8 cellular contexts compared by ENCODE assay signal in the genomic region with DNA sequence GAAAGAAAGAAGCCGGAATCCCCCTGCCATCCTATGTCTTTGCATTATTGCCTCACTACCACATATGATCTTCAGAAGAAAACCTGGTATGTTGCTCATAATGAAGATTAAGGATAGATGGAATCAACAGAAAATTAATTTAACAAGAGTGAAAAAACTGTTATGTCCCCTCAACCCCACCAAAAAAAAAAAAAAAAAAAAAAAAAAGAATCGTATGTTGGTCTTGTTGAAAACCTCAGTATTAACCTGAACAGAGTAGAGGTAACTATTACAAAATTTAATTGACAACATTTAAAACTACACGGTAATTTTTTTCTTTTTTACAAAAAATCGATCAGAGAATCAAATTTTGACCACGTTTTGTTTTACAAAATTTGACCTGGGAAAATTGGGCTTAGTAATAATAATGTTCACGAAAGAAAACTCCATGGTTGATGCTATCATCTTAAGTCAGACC. TPM values are rescaled to one million over a fixed set of nuclear protein-coding genes. Genes with fewer than 3 reads are reported as not detected.
DNase-seq lines count a peak whose midpoint lies in the region; ATAC-seq, FAIRE-seq and TF ChIP-seq lines count a peak whose summit lies in the region.

No MANE protein-coding gene starts in this region.

- H3K36me3 ChIP-seq in astrocyte (ENCODE audit: insufficient read depth, low read length) (peaks cover 7% of the 10 kb centered on the region), liver (ENCODE audit: control insufficient read depth in 4 of 4, insufficient read depth in 3 of 4, low read depth in 1 of 4, low read length in 3 of 4) (peaks cover 0 to 5% (median 0%) of the 10 kb centered on the region in 4 donors), thymus (ENCODE audit: control insufficient read depth, insufficient read depth) (peaks cover 9% of the 10 kb centered on the region)

- TF ChIP-seq CTCF in astrocyte (IDR thresholded peaks at IDR 0.05; ENCODE audit: insufficient read depth, low read depth, low read length) (no peak), liver (IDR thresholded peaks at IDR 0.05; ENCODE audit: low read depth, low read length, missing input control) (no peak), omental fat pad (IDR thresholded peaks at IDR 0.05) (no peak)

- peak overlapping the region; percentile 99 for H3K27ac Mint-ChIP-seq in activated CD4-positive, alpha-beta T cell treated with anti-CD3 and anti-CD28 coated beads, Interleukin-2, amount 10 ng/mL, durations not matched to agents 7 days and 5 days
- peak overlapping the region; percentile 99 for H3K27ac Mint-ChIP-seq in astrocyte (ENCODE audit: unreplicated experiment)

- H3K27me3 ChIP-seq in astrocyte (ENCODE audit: insufficient read depth, low read length) (no peaks in the 10 kb centered on the region), liver (ENCODE audit: control insufficient read depth in 4 of 4, insufficient read depth in 4 of 4, low read length in 3 of 4) (no peaks in the 10 kb centered on the region), thymus (ENCODE audit: control insufficient read depth, insufficient read depth) (no peaks in the 10 kb centered on the region)

- TF ChIP-seq RAD21 in liver (IDR thresholded peaks at IDR 0.05) = no peak

- peaks cover 48% of the 10 kb centered on the region for H3K79me2 ChIP-seq in astrocyte (ENCODE audit: insufficient read depth, low read length)

- peaks cover 34% of the 10 kb centered on the region for H3K36me3 Mint-ChIP-seq in activated CD4-positive, alpha-beta T cell treated with anti-CD3 and anti-CD28 coated beads, Interleukin-2, amount 10 ng/mL, durations not matched to agents 7 days and 5 days (ENCODE audit: low read depth)
- peaks cover 19% of the 10 kb centered on the region for H3K36me3 Mint-ChIP-seq in astrocyte (ENCODE audit: low read depth, unreplicated experiment)

- POLR2A ChIA-PET in activated CD4-positive, alpha-beta T cell treated with anti-CD3 and anti-CD28 coated beads, Interleukin-2, amount 10 ng/mL, durations not matched to agents 7 days and 5 days (lab: Charles Lee) = interaction anchor here (1.4 to 1.6 kb wide), 2 partner anchors 11 to 206 kb away, joined by 4 to 6 read pairs; no protein-coding TSS in a partner anchor

- DNase-seq in activated CD4-positive, alpha-beta T cell treated with anti-CD3 and anti-CD28 coated beads, Interleukin-2, amount 10 ng/mL, durations not matched to agents 7 days and 5 days = no peak
- DNase-seq in activated CD4-positive, alpha-beta T cell treated with anti-CD3 and anti-CD28 coated beads for 48 hours = no peak
- DNase-seq in astrocyte (ENCODE audit: low read depth) (no peak), omental fat pad (ENCODE audit: low spot score) (no peak)

- H3K4me1 ChIP-seq in astrocyte (ENCODE audit: insufficient read depth, low read length) = peaks cover 17% of the 10 kb centered on the region
- H3K4me1 ChIP-seq in liver (ENCODE audit: control insufficient read depth in 4 of 4, insufficient read depth in 4 of 4, low read length in 3 of 4) = peaks cover 5 to 30% (median 14%) of the 10 kb centered on the region in 4 donors
- peaks cover 7% of the 10 kb centered on the region for H3K4me1 ChIP-seq in thymus (ENCODE audit: control insufficient read depth, insufficient read depth, low read length)

- H3K4me3 ChIP-seq in astrocyte (ENCODE audit: insufficient read depth, low read depth, low read length) = peak overlapping the region; percentile 98
- peak overlapping the region; percentile 48 to 84 (median 73) for H3K4me3 ChIP-seq in liver (ENCODE audit: low read depth in 1 of 3, low read length in 3 of 3)
- peak overlapping the region; percentile 99 for H3K4me3 ChIP-seq in thymus (ENCODE audit: low read length)

- no peaks in the 10 kb centered on the region for H3K27me3 Mint-ChIP-seq in activated CD4-positive, alpha-beta T cell treated with anti-CD3 and anti-CD28 coated beads, Interleukin-2, amount 10 ng/mL, durations not matched to agents 7 days and 5 days
- no peaks in the 10 kb centered on the region for H3K27me3 Mint-ChIP-seq in astrocyte (ENCODE audit: low read depth, unreplicated experiment)

- CTCF ChIA-PET in activated CD4-positive, alpha-beta T cell treated with anti-CD3 and anti-CD28 coated beads, Interleukin-2, amount 10 ng/mL, durations not matched to agents 7 days and 5 days (lab: Charles Lee) = interaction anchor here (0.7 to 3.0 kb wide), 18 partner anchors 9 to 211 kb away, joined by 3 to 23 read pairs (median 4); a partner anchor contains a TSS

- H3K27ac ChIP-seq in astrocyte (ENCODE audit: low read depth, low read length) = peak overlapping the region; percentile 99
- H3K27ac ChIP-seq in liver (ENCODE audit: low read depth in 1 of 2, low read length in 2 of 2) = peak overlapping the region; percentile 94 to 95
- H3K27ac ChIP-seq in thymus (ENCODE audit: low read depth) = peak overlapping the region; percentile 97

- peak overlapping the region; percentile 95 for H3K4me2 ChIP-seq in astrocyte (ENCODE audit: low read length)

- WGBS in liver = 21% methylated on average over 6 of the region's 6 CpGs
- WGBS in thymus = 37% methylated on average over 6 of the region's 6 CpGs

- peaks cover 30% of the 10 kb centered on the region for H4K20me1 ChIP-seq in astrocyte (ENCODE audit: insufficient read depth, low read length)

- FAIRE-seq in astrocyte (lab: Jason Lieb, UNC) = no peak

- H3K9ac ChIP-seq in astrocyte (ENCODE audit: low read length) (peak overlapping the region; percentile 100), liver (ENCODE audit: low read depth in 1 of 2, low read length in 2 of 2) (peak overlapping the region; percentile 95)

- ATAC-seq in HG03378 (IDR thresholded peaks at IDR 0.05; ENCODE audit: unreplicated experiment) (no peak), HG03520 (IDR thresholded peaks at IDR 0.05; ENCODE audit: unreplicated experiment) (no peak), omental fat pad (ENCODE audit: low FRiP score) (no peak)

- peak overlapping the region; percentile 99 for H3K4me3 Mint-ChIP-seq in activated CD4-positive, alpha-beta T cell treated with anti-CD3 and anti-CD28 coated beads, Interleukin-2, amount 10 ng/mL, durations not matched to agents 7 days and 5 days
- H3K4me3 Mint-ChIP-seq in astrocyte (ENCODE audit: unreplicated experiment) = peak overlapping the region; percentile 94

- peaks cover 26% of the 10 kb centered on the region for H3K4me1 Mint-ChIP-seq in activated CD4-positive, alpha-beta T cell treated with anti-CD3 and anti-CD28 coated beads, Interleukin-2, amount 10 ng/mL, durations not matched to agents 7 days and 5 days
- peaks cover 4% of the 10 kb centered on the region for H3K4me1 Mint-ChIP-seq in astrocyte (ENCODE audit: low read depth, unreplicated experiment)

- no peaks in the 10 kb centered on the region for H3K9me3 Mint-ChIP-seq in activated CD4-positive, alpha-beta T cell treated with anti-CD3 and anti-CD28 coated beads, Interleukin-2, amount 10 ng/mL, durations not matched to agents 7 days and 5 days
- no peaks in the 10 kb centered on the region for H3K9me3 Mint-ChIP-seq in astrocyte (ENCODE audit: unreplicated experiment)

- H3K9me3 ChIP-seq in astrocyte (ENCODE audit: insufficient read depth, low read depth, low read length) (no peaks in the 10 kb centered on the region), liver (ENCODE audit: control insufficient read depth in 4 of 4, low read length in 3 of 4) (no peaks in the 10 kb centered on the region), thymus (ENCODE audit: control insufficient read depth) (no peaks in the 10 kb centered on the region)

- H2AFZ ChIP-seq in astrocyte (ENCODE audit: low read depth, low read length) = peak overlapping the region; percentile 87

TF ChIP-seq in liver, 16 proteins besides CTCF, POLR2A, EP300 and RAD21 (continues in another document):
- TF ChIP-seq FOXA1 (IDR thresholded peaks at IDR 0.05) (no peak), HNF4G (IDR thresholded peaks at IDR 0.05) (no peak), SP1 (IDR thresholded peaks at IDR 0.05) (no peak), RXRA (IDR thresholded peaks at IDR 0.05) (no peak), NR2F2 (IDR thresholded peaks at IDR 0.05) (no peak), TAF1 (conservative IDR thresholded peaks at IDR 0.05) (no peak), HNF4A (conservative IDR thresholded peaks at IDR 0.05) (no peak), JUND (IDR thresholded peaks at IDR 0.05) (no peak), YY1 (IDR thresholded peaks at IDR 0.05) (no peak)
- TF ChIP-seq, protein P1, sequence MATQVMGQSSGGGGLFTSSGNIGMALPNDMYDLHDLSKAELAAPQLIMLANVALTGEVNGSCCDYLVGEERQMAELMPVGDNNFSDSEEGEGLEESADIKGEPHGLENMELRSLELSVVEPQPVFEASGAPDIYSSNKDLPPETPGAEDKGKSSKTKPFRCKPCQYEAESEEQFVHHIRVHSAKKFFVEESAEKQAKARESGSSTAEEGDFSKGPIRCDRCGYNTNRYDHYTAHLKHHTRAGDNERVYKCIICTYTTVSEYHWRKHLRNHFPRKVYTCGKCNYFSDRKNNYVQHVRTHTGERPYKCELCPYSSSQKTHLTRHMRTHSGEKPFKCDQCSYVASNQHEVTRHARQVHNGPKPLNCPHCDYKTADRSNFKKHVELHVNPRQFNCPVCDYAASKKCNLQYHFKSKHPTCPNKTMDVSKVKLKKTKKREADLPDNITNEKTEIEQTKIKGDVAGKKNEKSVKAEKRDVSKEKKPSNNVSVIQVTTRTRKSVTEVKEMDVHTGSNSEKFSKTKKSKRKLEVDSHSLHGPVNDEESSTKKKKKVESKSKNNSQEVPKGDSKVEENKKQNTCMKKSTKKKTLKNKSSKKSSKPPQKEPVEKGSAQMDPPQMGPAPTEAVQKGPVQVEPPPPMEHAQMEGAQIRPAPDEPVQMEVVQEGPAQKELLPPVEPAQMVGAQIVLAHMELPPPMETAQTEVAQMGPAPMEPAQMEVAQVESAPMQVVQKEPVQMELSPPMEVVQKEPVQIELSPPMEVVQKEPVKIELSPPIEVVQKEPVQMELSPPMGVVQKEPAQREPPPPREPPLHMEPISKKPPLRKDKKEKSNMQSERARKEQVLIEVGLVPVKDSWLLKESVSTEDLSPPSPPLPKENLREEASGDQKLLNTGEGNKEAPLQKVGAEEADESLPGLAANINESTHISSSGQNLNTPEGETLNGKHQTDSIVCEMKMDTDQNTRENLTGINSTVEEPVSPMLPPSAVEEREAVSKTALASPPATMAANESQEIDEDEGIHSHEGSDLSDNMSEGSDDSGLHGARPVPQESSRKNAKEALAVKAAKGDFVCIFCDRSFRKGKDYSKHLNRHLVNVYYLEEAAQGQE (IDR thresholded peaks at IDR 0.05) = no peak

RNA-seq across cellular contexts. Expression of a gene that starts 0.8 kb away (rescaled TPM):
- 100 to 1,000 TPM; 164 to 199 TPM for total RNA-seq in activated CD4-positive, alpha-beta T cell treated with anti-CD3 and anti-CD28 coated beads, Interleukin-2, amount 10 ng/mL, durations not matched to agents 7 days and 5 days
- 384 and 392 TPM in 2 replicates for total RNA-seq in astrocyte
- 100 to 1,000 TPM; 102 to 108 TPM for total RNA-seq in liver
- 10 to 100 TPM; 43.0 to 54.5 TPM for polyA plus RNA-seq in liver
- polyA plus RNA-seq in thymus = 91.6 TPM
- 100 to 1,000 TPM; 181 to 292 (median 209) TPM for total RNA-seq in omental fat pad

RNA-seq across cellular contexts. Expression of a gene that starts 29.2 kb away (rescaled TPM):
- total RNA-seq in activated CD4-positive, alpha-beta T cell treated with anti-CD3 and anti-CD28 coated beads, Interleukin-2, amount 10 ng/mL, durations not matched to agents 7 days and 5 days = under 1 TPM; 0.37 to 0.52 TPM
- total RNA-seq in astrocyte = 1.4 and 2.3 TPM in 2 replicates
- 1 to 10 TPM; 3.3 to 6.1 TPM for total RNA-seq in liver
- polyA plus RNA-seq in liver = 1 to 10 TPM in 1 of 2 donors, under 1 TPM in 1; 0.71 to 2.0 TPM
- polyA plus RNA-seq in thymus = 2.5 TPM
- total RNA-seq in omental fat pad = 1 to 10 TPM; 3.1 to 8.5 (median 4.6) TPM
